8 cellular contexts compared by ENCODE assay signal in the genomic region with DNA sequence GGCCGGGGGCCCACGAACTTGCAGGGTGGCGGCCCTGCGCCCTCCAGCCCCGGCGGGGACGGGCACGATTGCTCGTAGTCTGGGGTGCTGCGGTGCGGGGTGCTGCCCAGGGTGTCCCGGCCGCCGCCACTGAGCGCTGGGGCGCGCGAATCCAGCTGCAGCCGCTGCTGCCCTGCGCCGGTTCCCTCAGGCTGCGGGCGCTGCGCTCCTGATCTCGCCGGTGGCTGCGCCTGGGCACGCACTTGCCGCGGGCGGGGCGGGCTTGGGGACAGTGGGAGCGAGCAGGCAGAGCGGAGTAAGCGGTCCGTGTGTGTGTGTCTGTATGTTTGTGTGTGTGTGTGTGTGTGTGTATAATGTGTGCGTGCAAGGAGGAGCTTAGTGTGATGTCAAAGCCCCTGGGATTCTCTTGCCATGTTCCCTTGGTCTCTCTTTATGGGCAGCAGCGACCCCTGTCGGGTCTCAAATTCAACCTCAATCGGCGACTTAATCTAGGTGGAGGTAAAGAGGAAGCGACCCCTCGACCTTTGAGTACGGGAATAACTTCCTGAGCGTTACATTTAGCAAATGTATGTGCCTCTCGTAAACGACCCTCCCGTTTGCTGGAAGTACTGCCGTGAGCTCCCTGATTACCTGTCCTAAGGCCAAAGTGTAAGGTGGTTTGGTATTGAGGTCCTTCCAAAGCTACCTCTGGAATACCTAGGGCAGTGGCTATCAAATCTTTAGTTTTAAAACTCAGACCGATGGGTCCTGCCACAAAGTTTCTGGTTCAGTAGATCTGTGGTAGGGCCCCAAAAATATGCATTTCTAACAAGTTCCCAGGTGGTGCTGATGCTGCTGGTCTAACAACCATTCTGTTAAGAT. TPM values are rescaled to one million over a fixed set of nuclear protein-coding genes. Genes with fewer than 3 reads are reported as not detected.
DNase-seq lines count a peak whose midpoint lies in the region; ATAC-seq and TF ChIP-seq lines count a peak whose summit lies in the region.

RNF150 (minus strand) TSS at position 324 of the 861 bp plus-strand sequence.

- peaks cover 3% of the 10 kb centered on the region for H3K27me3 ChIP-seq in thymus (ENCODE audit: control insufficient read depth, insufficient read depth)

- 2% methylated on average over 50 of the region's 50 CpGs for WGBS in thymus

- peak; percentile 21 for DNase-seq in CMK (ENCODE audit: low read depth)
- DNase-seq in HK-2 (ENCODE audit: unreplicated experiment), result peak; percentile 68
- DNase-seq in NCI-H774 (lab: John Stamatoyannopoulos, UW), result peak; percentile 59
- peak; percentile 23 for DNase-seq in activated naive CD4-positive, alpha-beta T cell treated with anti-CD3 and anti-CD28 coated beads, Interleukin-2, amount 50 U/mL, for 16 hours
- peak; percentile 72 for DNase-seq in germinal center (ENCODE audit: low spot score)
- DNase-seq in nephron progenitor cell, result peak; percentile 79

- H3K27ac ChIP-seq in thymus (ENCODE audit: low read depth), result peak within 1 kb of the TSS; percentile 20

- peak; percentile 64 for TF ChIP-seq CTCF in nephron progenitor cell (IDR thresholded peaks at IDR 0.05)

- ATAC-seq in GM19452 (IDR thresholded peaks at IDR 0.05; ENCODE audit: unreplicated experiment), result peak; percentile 61

- peak within 1 kb of the TSS; percentile 95 for H3K27ac Mint-ChIP-seq in nephron progenitor cell

- H3K27me3 Mint-ChIP-seq in nephron progenitor cell (ENCODE audit: low read depth, poor library complexity), result peaks cover 59% of the 10 kb centered on the region

- no peaks in the 10 kb centered on the region for H3K9me3 ChIP-seq in thymus (ENCODE audit: control insufficient read depth)

- H3K4me1 ChIP-seq in thymus (ENCODE audit: control insufficient read depth, insufficient read depth, low read length), result peaks cover 8% of the 10 kb centered on the region

- H3K4me3 Mint-ChIP-seq in nephron progenitor cell, result peak within 1 kb of the TSS; percentile 96

- H3K4me3 ChIP-seq in thymus (ENCODE audit: low read length), result peak within 1 kb of the TSS; percentile 78

- no peaks in the 10 kb centered on the region for H3K9me3 Mint-ChIP-seq in nephron progenitor cell

- no peaks in the 10 kb centered on the region for H3K36me3 Mint-ChIP-seq in nephron progenitor cell (ENCODE audit: low read depth)

- H3K4me1 Mint-ChIP-seq in nephron progenitor cell, result peaks cover 35% of the 10 kb centered on the region

- H3K36me3 ChIP-seq in thymus (ENCODE audit: control insufficient read depth, insufficient read depth), result no peaks in the 10 kb centered on the region

RNA-seq across cellular contexts. Expression of gene RNF150, which starts in this region (rescaled TPM):
- polyA plus RNA-seq in thymus, result 1.4 TPM

Comparison
In these comparisons a context has a peak if more than half of its experiments do, and no peak if none do; other contexts are left out.
1. Peak in every context shown above with its lines: DNase-seq, ATAC-seq, H3K4me3 ChIP-seq and H3K27ac ChIP-seq.
2. DNase-seq: peak in every context shown above with its lines; median percentile 79 in nephron progenitor cell; 72 in germinal center; 68 in HK-2; 59 in NCI-H774; 23 in activated naive CD4-positive, alpha-beta T cell treated with anti-CD3 and anti-CD28 coated beads, Interleukin-2, amount 50 U/mL, for 16 hours; 21 in CMK.